ENCODE assay signal across 15 cellular contexts in genomic region chr3:9806688-9807589, GRCh38. TPM values are rescaled to one million over a fixed set of nuclear protein-coding genes. Genes with fewer than 3 reads are reported as not detected.
DNase-seq lines count a peak whose midpoint lies in the region; ATAC-seq, FAIRE-seq and TF ChIP-seq lines count a peak whose summit lies in the region.
"Had no signal": no experiment of that assay in that cellular context is flagged by ENCODE, and none has a peak within 500 bp of the region (broad histone marks: within the 10 kb centered on the region; RNA-seq: fewer than 3 reads in every experiment).

No MANE protein-coding gene starts in this region.

- in situ Hi-C loops in GM12878 (cut with MboI) = no loop called here

- ATAC-seq in GM12878 (no peak), GM21619 (IDR thresholded peaks at IDR 0.05; ENCODE audit: unreplicated experiment) (no peak)
- no peak for ATAC-seq in stimulated activated effector memory CD8-positive, alpha-beta T cell treated with anti-CD3 and anti-CD28 coated beads, Interleukin-12 subunit alpha, Interleukin-12 subunit beta, amount 100 ng/mL, for 72 hours

- H3K36me3 Mint-ChIP-seq in activated naive CD4-positive, alpha-beta T cell treated with anti-CD3 and anti-CD28 coated beads, Interleukin-2, amount 50 U/mL, for 24 hours = peaks cover 8% of the 10 kb centered on the region
- peaks cover 61% of the 10 kb centered on the region for H3K36me3 Mint-ChIP-seq in activated naive CD4-positive, alpha-beta T cell treated with anti-CD3 and anti-CD28 coated beads, Interleukin-2, amount 10 ng/mL, durations not matched to agents 7 days and 5 days
- H3K36me3 Mint-ChIP-seq in stimulated activated effector memory CD8-positive, alpha-beta T cell treated with anti-CD3 and anti-CD28 coated beads, Interleukin-12 subunit alpha, Interleukin-12 subunit beta, amount 100 ng/mL, for 72 hours = peaks cover 87% of the 10 kb centered on the region

- peaks cover 27 to 40% of the 10 kb centered on the region in 2 experiments for H3K36me3 ChIP-seq in GM12878 (ENCODE audit: control insufficient read depth in 2 of 2, insufficient read depth in 2 of 2, low read length in 1 of 2)
- H3K36me3 ChIP-seq: ovary had no signal

- H4K20me1 ChIP-seq in GM12878 (ENCODE audit: control insufficient read depth, insufficient read depth) = no peaks in the 10 kb centered on the region

- H3K27me3 Mint-ChIP-seq in activated naive CD4-positive, alpha-beta T cell treated with anti-CD3 and anti-CD28 coated beads, Interleukin-2, amount 50 U/mL, for 24 hours = no peaks in the 10 kb centered on the region
- H3K27me3 Mint-ChIP-seq in activated naive CD4-positive, alpha-beta T cell treated with anti-CD3 and anti-CD28 coated beads, Interleukin-2, amount 10 ng/mL, durations not matched to agents 7 days and 5 days = no peaks in the 10 kb centered on the region

- peak overlapping the region; percentile 46 for H3K27ac Mint-ChIP-seq in activated naive CD4-positive, alpha-beta T cell treated with anti-CD3 and anti-CD28 coated beads, Interleukin-2, amount 50 U/mL, for 24 hours
- no peak overlapping the region for H3K27ac Mint-ChIP-seq in activated naive CD4-positive, alpha-beta T cell treated with anti-CD3 and anti-CD28 coated beads, Interleukin-2, amount 10 ng/mL, durations not matched to agents 7 days and 5 days
- H3K27ac Mint-ChIP-seq in stimulated activated effector memory CD8-positive, alpha-beta T cell treated with anti-CD3 and anti-CD28 coated beads, Interleukin-12 subunit alpha, Interleukin-12 subunit beta, amount 100 ng/mL, for 72 hours = peak overlapping the region; percentile 96

- WGBS in GM12878 (ENCODE audit: insufficient coverage, insufficient replicate concordance, low lambda C conversion rate, missing lambda C conversion rate) = 82% methylated on average over 4 of the region's 7 CpGs

- no peak overlapping the region for H3K4me2 ChIP-seq in GM12878 (ENCODE audit: control insufficient read depth, insufficient read depth)

- no peak for TF ChIP-seq RAD21 in GM12878 (IDR thresholded peaks at IDR 0.05; ENCODE audit: insufficient read depth, low read depth, low read length)

- POLR2A ChIA-PET in GM12878 (lab: Charles Lee) = interaction anchor here (0.6 to 2.9 kb wide), 3 partner anchors 11 to 24 kb away, joined by 4 to 19 read pairs (median 9); partner anchors contain the start of genes ARPC4 and TADA3

- H3K4me1 Mint-ChIP-seq in activated naive CD4-positive, alpha-beta T cell treated with anti-CD3 and anti-CD28 coated beads, Interleukin-2, amount 50 U/mL, for 24 hours = peaks cover 45% of the 10 kb centered on the region
- H3K4me1 Mint-ChIP-seq in activated naive CD4-positive, alpha-beta T cell treated with anti-CD3 and anti-CD28 coated beads, Interleukin-2, amount 10 ng/mL, durations not matched to agents 7 days and 5 days = peaks cover 50% of the 10 kb centered on the region
- peaks cover 58% of the 10 kb centered on the region for H3K4me1 Mint-ChIP-seq in stimulated activated effector memory CD8-positive, alpha-beta T cell treated with anti-CD3 and anti-CD28 coated beads, Interleukin-12 subunit alpha, Interleukin-12 subunit beta, amount 100 ng/mL, for 72 hours

- no peak overlapping the region for H2AFZ ChIP-seq in GM12878 (ENCODE audit: control insufficient read depth, low read depth, low read length)

- TF ChIP-seq EP300 in GM12878 (IDR thresholded peaks at IDR 0.05; ENCODE audit: borderline replicate concordance in 1 of 2, control insufficient read depth in 1 of 2, low read depth in 2 of 2, low read length in 2 of 2) = no peak

- H3K4me3 Mint-ChIP-seq in activated naive CD4-positive, alpha-beta T cell treated with anti-CD3 and anti-CD28 coated beads, Interleukin-2, amount 50 U/mL, for 24 hours = no peak overlapping the region
- H3K4me3 Mint-ChIP-seq in activated naive CD4-positive, alpha-beta T cell treated with anti-CD3 and anti-CD28 coated beads, Interleukin-2, amount 10 ng/mL, durations not matched to agents 7 days and 5 days = no peak overlapping the region
- H3K4me3 Mint-ChIP-seq in stimulated activated effector memory CD8-positive, alpha-beta T cell treated with anti-CD3 and anti-CD28 coated beads, Interleukin-12 subunit alpha, Interleukin-12 subunit beta, amount 100 ng/mL, for 72 hours = no peak overlapping the region

- DNase-seq in activated naive CD4-positive, alpha-beta T cell treated with anti-CD3 and anti-CD28 coated beads, Interleukin-2, amount 10 ng/mL, durations not matched to agents 7 days and 5 days = no peak
- no peak for DNase-seq in GM12878 (ENCODE audit: low read depth, low spot score)
- no peak for DNase-seq in stimulated activated effector memory CD8-positive, alpha-beta T cell treated with anti-CD3 and anti-CD28 coated beads, Interleukin-12 subunit alpha, Interleukin-12 subunit beta, amount 100 ng/mL, for 72 hours (ENCODE audit: low spot score in 2 of 2)
- no peak for DNase-seq in stimulated activated CD4-positive, alpha-beta T cell treated with anti-CD3 and anti-CD28 coated beads, Interleukin-15, amount 100 ng/mL, for 24 hours
- DNase-seq: activated CD4-positive, alpha-beta T cell treated with anti-CD3 and anti-CD28 coated beads for 1 hour; activated effector memory CD4-positive, alpha-beta T cell treated with Interleukin-2 at 50 U/mL for 16 hours; DMS79 treated with DMSO at 0.1 percent for 48 hours; erythroblast; MG63; NCI-H2107; ovary; stimulated activated CD8-positive, alpha-beta memory T cell treated with anti-CD3 and anti-CD28 coated beads, Interleukin-4, amount 100 ng/mL, for 48 hours had no signal

- TF ChIP-seq CTCF in GM12878 (IDR thresholded peaks at IDR 0.05 in 2 of 3, conservative IDR thresholded peaks at IDR 0.05 in 1 of 3; ENCODE audit: control insufficient read depth in 2 of 3, extremely low read depth in 1 of 3, insufficient read depth in 1 of 3, low read depth in 3 of 3, low read length in 3 of 3) = no peak

- H3K9me3 ChIP-seq in GM12878 (replicated peaks; ENCODE audit: control insufficient read depth, insufficient read depth, low read length) = no peaks in the 10 kb centered on the region
- H3K9me3 ChIP-seq: MG63, ovary had no signal

- CTCF ChIA-PET in activated naive CD4-positive, alpha-beta T cell treated with anti-CD3 and anti-CD28 coated beads, Interleukin-2, amount 10 ng/mL, durations not matched to agents 7 days and 5 days (lab: Charles Lee) = interaction anchor here (0.7 to 1.2 kb wide), 2 partner anchors 25 to 26 kb away, joined by 3 read pairs; no protein-coding TSS in a partner anchor
- CTCF ChIA-PET in GM12878 (lab: Yijun Ruan, JAX) = interaction anchor here (1.0 kb wide), 1 partner anchor 14 kb away, joined by 3 read pairs; the partner anchor contains the start of gene ARPC4

- SMC1A ChIA-PET in GM12878 (lab: Charles Lee; ENCODE audit: uncharacterized antibody, unreplicated experiment) = interaction anchor here (1.0 to 1.1 kb wide), 3 partner anchors 12 to 54 kb away, joined by 3 to 7 read pairs (median 4); no protein-coding TSS in a partner anchor

- peaks cover 13% of the 10 kb centered on the region for H3K4me1 ChIP-seq in GM12878 (ENCODE audit: control insufficient read depth, insufficient read depth, low read length)

- no peaks in the 10 kb centered on the region for H3K27me3 ChIP-seq in GM12878 (replicated peaks in 1 of 2; ENCODE audit: control insufficient read depth in 2 of 2, insufficient read depth in 2 of 2, low read length in 1 of 2)
- H3K27me3 ChIP-seq: MG63, ovary had no signal

- H3K4me3 ChIP-seq in GM12878 = no peak overlapping the region
- H3K4me3 ChIP-seq: MG63, ovary had no signal

- H3K27ac ChIP-seq in GM12878 (ENCODE audit: control insufficient read depth, insufficient read depth) = no peak overlapping the region
- H3K27ac ChIP-seq: ovary had no signal

- TSS peak; percentile 54 for BruUV-seq in GM12878 (replicated peaks; lab: Mats Ljungman, UMichigan)

- FAIRE-seq in GM12878 (lab: Jason Lieb, UNC) = no peak
- FAIRE-seq: urothelium cell line had no signal

- H3K9me3 Mint-ChIP-seq in activated naive CD4-positive, alpha-beta T cell treated with anti-CD3 and anti-CD28 coated beads, Interleukin-2, amount 50 U/mL, for 24 hours = no peaks in the 10 kb centered on the region
- H3K9me3 Mint-ChIP-seq in activated naive CD4-positive, alpha-beta T cell treated with anti-CD3 and anti-CD28 coated beads, Interleukin-2, amount 10 ng/mL, durations not matched to agents 7 days and 5 days = no peaks in the 10 kb centered on the region
- no peaks in the 10 kb centered on the region for H3K9me3 Mint-ChIP-seq in stimulated activated effector memory CD8-positive, alpha-beta T cell treated with anti-CD3 and anti-CD28 coated beads, Interleukin-12 subunit alpha, Interleukin-12 subunit beta, amount 100 ng/mL, for 72 hours

- no peaks in the 10 kb centered on the region for H3K79me2 ChIP-seq in GM12878 (ENCODE audit: control insufficient read depth, insufficient read depth, low read length)

- RAD21 ChIA-PET in GM12878 (lab: Charles Lee; ENCODE audit: unreplicated experiment) = interaction anchor here (1.6 to 2.0 kb wide), 2 partner anchors 11 to 76 kb away, joined by 5 read pairs; partner anchors contain the start of gene BRPF1

- H3K9ac ChIP-seq in GM12878 (ENCODE audit: control insufficient read depth, insufficient read depth, low read length) = no peak overlapping the region

- intact Hi-C loops in GM12878 (cut with micrococcal nuclease; ENCODE audit: unreplicated experiment) = loop anchor here (5.0 kb wide), 1 partner anchor 75 kb away; the partner anchor contains the start of gene BRPF1

- no peak; the same call in 1 of the 2 replicates for TF ChIP-seq POLR2A in GM12878 (IDR thresholded peaks at IDR 0.05; ENCODE audit: low read depth, low read length)

RNA-seq across cellular contexts. Expression of gene TTLL3, which starts 3.1 kb away (rescaled TPM):
- total RNA-seq in GM12878 (2013; cell fraction: nucleolus; rRNA removed) = 275 and 305 TPM in 2 replicates
- total RNA-seq in GM12878 (2014; rRNA removed) = 19.9 and 22.3 TPM in 2 replicates
- 14.5 and 15.6 TPM in 2 replicates for total RNA-seq in GM12878 (2014; rRNA removed; fragmentation: Illumina TruSeq; extraction: Trizol)
- 30.4 and 36.1 TPM in 2 replicates for total RNA-seq in GM12878 (2021)
- polyA plus RNA-seq in GM12878 (2011; ENCODE audit: low read depth) = 39.0 TPM
- 33.8 and 45.3 TPM in 2 replicates for polyA plus RNA-seq in GM12878 (2011; rRNA removed)
- 54.6 and 61.0 TPM in 2 replicates for polyA plus RNA-seq in GM12878 (2011; cell fraction: cytosol; rRNA removed)
- polyA plus RNA-seq in GM12878 (2011; cell fraction: nucleus; rRNA removed) = 363 and 399 TPM in 2 replicates
- polyA plus RNA-seq in GM12878 (2012) = 50.9 and 55.6 TPM in 2 replicates
- polyA plus RNA-seq in GM12878 (2014; fragmentation: Illumina TruSeq; extraction: Trizol) = 30.1 and 30.7 TPM in 2 replicates
- 1 to 10 TPM; 4.2 to 6.8 TPM for polyA plus RNA-seq in GM12878 (2014; fragmentation: Nextera tagmentation; extraction: Ambion mirVana)
- polyA plus RNA-seq in GM12878 (2014; rRNA removed) = 49.3 and 51.3 TPM in 2 replicates
- polyA plus RNA-seq in GM12878 (2016; fragmentation: Nextera tagmentation; extraction: Ambion mirVana) = 10 to 100 TPM; 10.4 to 13.2 TPM
- polyA minus RNA-seq in GM12878 (2011; rRNA and poly(A)+ RNA removed) = 51.2 and 66.0 TPM in 2 replicates
- polyA minus RNA-seq in GM12878 (2011; cell fraction: cytosol; rRNA and poly(A)+ RNA removed) = 11.6 and 16.2 TPM in 2 replicates
- 52.8 and 85.3 TPM in 2 replicates for polyA minus RNA-seq in GM12878 (2011; cell fraction: nucleus; rRNA and poly(A)+ RNA removed)

RNA-seq across cellular contexts. Expression of gene ARPC4, which starts 14.1 kb away (rescaled TPM):
- total RNA-seq in GM12878 (2013; cell fraction: nucleolus; rRNA removed) = 176 and 182 TPM in 2 replicates
- total RNA-seq in GM12878 (2014; rRNA removed) (329 and 354 TPM in 2 replicates), GM12878 (2014; rRNA removed; fragmentation: Illumina TruSeq; extraction: Trizol) (243 and 257 TPM in 2 replicates), GM12878 (2021) (274 and 277 TPM in 2 replicates)
- polyA plus RNA-seq in GM12878 (2011; ENCODE audit: low read depth) = 159 TPM
- polyA plus RNA-seq in GM12878 (2011; rRNA removed) (177 and 192 TPM in 2 replicates), GM12878 (2014; fragmentation: Illumina TruSeq; extraction: Trizol) (260 and 266 TPM in 2 replicates), GM12878 (2014; fragmentation: Nextera tagmentation; extraction: Ambion mirVana) (10 to 100 TPM; 42.0 to 55.9 TPM), GM12878 (2014; rRNA removed) (293 and 302 TPM in 2 replicates), GM12878 (2016; fragmentation: Nextera tagmentation; extraction: Ambion mirVana) (100 to 1,000 TPM; 313 to 326 TPM)
- 168 and 237 TPM in 2 replicates for polyA plus RNA-seq in GM12878 (2011; cell fraction: cytosol; rRNA removed)
- 109 and 131 TPM in 2 replicates for polyA plus RNA-seq in GM12878 (2011; cell fraction: nucleus; rRNA removed)
- polyA plus RNA-seq in GM12878 (2012) = 206 and 224 TPM in 2 replicates
- polyA minus RNA-seq in GM12878 (2011; rRNA and poly(A)+ RNA removed) = 174 and 234 TPM in 2 replicates
- polyA minus RNA-seq in GM12878 (2011; cell fraction: cytosol; rRNA and poly(A)+ RNA removed) = 133 and 141 TPM in 2 replicates
- 58.4 and 99.3 TPM in 2 replicates for polyA minus RNA-seq in GM12878 (2011; cell fraction: nucleus; rRNA and poly(A)+ RNA removed)

RNA-seq across cellular contexts. Expression of gene TADA3, which starts 14.7 kb away (rescaled TPM):
- 15.3 and 16.4 TPM in 2 replicates for total RNA-seq in GM12878 (2013; cell fraction: nucleolus; rRNA removed)
- 61.6 and 71.2 TPM in 2 replicates for total RNA-seq in GM12878 (2014; rRNA removed)
- 38.2 and 41.2 TPM in 2 replicates for total RNA-seq in GM12878 (2014; rRNA removed; fragmentation: Illumina TruSeq; extraction: Trizol)
- 50.5 and 52.2 TPM in 2 replicates for total RNA-seq in GM12878 (2021)
- 16.9 TPM for polyA plus RNA-seq in GM12878 (2011; ENCODE audit: low read depth)
- polyA plus RNA-seq in GM12878 (2011; rRNA removed) = 19.6 and 33.6 TPM in 2 replicates
- 50.5 and 55.8 TPM in 2 replicates for polyA plus RNA-seq in GM12878 (2011; cell fraction: cytosol; rRNA removed)
- polyA plus RNA-seq in GM12878 (2011; cell fraction: nucleus; rRNA removed) = 33.5 and 35.2 TPM in 2 replicates
- polyA plus RNA-seq in GM12878 (2012) = 31.8 and 35.6 TPM in 2 replicates
- 26.0 and 49.8 TPM in 2 replicates for polyA plus RNA-seq in GM12878 (2014; fragmentation: Illumina TruSeq; extraction: Trizol)
- polyA plus RNA-seq in GM12878 (2014; fragmentation: Nextera tagmentation; extraction: Ambion mirVana) = 1 to 10 TPM; 2.6 to 9.0 TPM
- 55.7 and 63.4 TPM in 2 replicates for polyA plus RNA-seq in GM12878 (2014; rRNA removed)
- polyA plus RNA-seq in GM12878 (2016; fragmentation: Nextera tagmentation; extraction: Ambion mirVana) = 10 to 100 TPM; 64.7 to 71.0 TPM
- polyA minus RNA-seq in GM12878 (2011; rRNA and poly(A)+ RNA removed) = 17.2 and 38.1 TPM in 2 replicates
- polyA minus RNA-seq in GM12878 (2011; cell fraction: cytosol; rRNA and poly(A)+ RNA removed) = 17.3 and 17.9 TPM in 2 replicates
- 10.2 and 15.5 TPM in 2 replicates for polyA minus RNA-seq in GM12878 (2011; cell fraction: nucleus; rRNA and poly(A)+ RNA removed)

RNA-seq across cellular contexts. Expression of gene RPUSD3, which starts 36.9 kb away (rescaled TPM):
- 43.7 and 48.1 TPM in 2 replicates for total RNA-seq in GM12878 (2013; cell fraction: nucleolus; rRNA removed)
- total RNA-seq in GM12878 (2014; rRNA removed) (38.7 and 44.8 TPM in 2 replicates), GM12878 (2014; rRNA removed; fragmentation: Illumina TruSeq; extraction: Trizol) (26.9 and 28.9 TPM in 2 replicates), GM12878 (2021) (41.3 and 44.9 TPM in 2 replicates)
- polyA plus RNA-seq in GM12878 (2011; ENCODE audit: low read depth) = 17.4 TPM
- polyA plus RNA-seq in GM12878 (2011; rRNA removed) (17.6 and 48.0 TPM in 2 replicates), GM12878 (2014; fragmentation: Illumina TruSeq; extraction: Trizol) (23.2 and 33.8 TPM in 2 replicates), GM12878 (2014; fragmentation: Nextera tagmentation; extraction: Ambion mirVana) (10 to 100 TPM in 1 of 2 experiments, 1 to 10 TPM in 1; 6.4 to 13.6 TPM), GM12878 (2014; rRNA removed) (38.8 and 43.2 TPM in 2 replicates), GM12878 (2016; fragmentation: Nextera tagmentation; extraction: Ambion mirVana) (10 to 100 TPM; 68.9 to 72.9 TPM)
- 44.7 and 49.4 TPM in 2 replicates for polyA plus RNA-seq in GM12878 (2011; cell fraction: cytosol; rRNA removed)
- polyA plus RNA-seq in GM12878 (2011; cell fraction: nucleus; rRNA removed) = 51.8 and 64.3 TPM in 2 replicates
- polyA plus RNA-seq in GM12878 (2012) = 25.4 and 31.3 TPM in 2 replicates
- 32.4 and 38.2 TPM in 2 replicates for polyA minus RNA-seq in GM12878 (2011; rRNA and poly(A)+ RNA removed)
- 7.4 and 19.8 TPM in 2 replicates for polyA minus RNA-seq in GM12878 (2011; cell fraction: cytosol; rRNA and poly(A)+ RNA removed)
- 12.5 and 24.1 TPM in 2 replicates for polyA minus RNA-seq in GM12878 (2011; cell fraction: nucleus; rRNA and poly(A)+ RNA removed)

RNA-seq across cellular contexts. Expression of gene CAMK1, which starts 37.2 kb away (rescaled TPM):
- total RNA-seq in GM12878 (2013; cell fraction: nucleolus; rRNA removed) = not detected in 2 replicates
- 0.44 and 0.73 TPM in 2 replicates for total RNA-seq in GM12878 (2014; rRNA removed)
- 0.31 and 0.32 TPM in 2 replicates for total RNA-seq in GM12878 (2014; rRNA removed; fragmentation: Illumina TruSeq; extraction: Trizol)
- total RNA-seq in GM12878 (2021) = 0.61 and 0.64 TPM in 2 replicates
- polyA plus RNA-seq in GM12878 (2011; ENCODE audit: low read depth) = 0.79 TPM
- 0.16 and 0.24 TPM in 2 replicates for polyA plus RNA-seq in GM12878 (2011; rRNA removed)
- polyA plus RNA-seq in GM12878 (2011; cell fraction: cytosol; rRNA removed) = 0.48 and 0.67 TPM in 2 replicates
- polyA plus RNA-seq in GM12878 (2011; cell fraction: nucleus; rRNA removed) = 0.43 and 0.47 TPM in 2 replicates
- polyA plus RNA-seq in GM12878 (2012) = 1.0 and 1.6 TPM in 2 replicates
- 0.28 TPM in 1 of 2 replicates, not detected in the other for polyA plus RNA-seq in GM12878 (2014; fragmentation: Illumina TruSeq; extraction: Trizol)
- polyA plus RNA-seq in GM12878 (2014; fragmentation: Nextera tagmentation; extraction: Ambion mirVana) = not detected
- 0.18 and 0.37 TPM in 2 replicates for polyA plus RNA-seq in GM12878 (2014; rRNA removed)
- 1 to 10 TPM; 1.5 to 2.1 TPM for polyA plus RNA-seq in GM12878 (2016; fragmentation: Nextera tagmentation; extraction: Ambion mirVana)
- polyA minus RNA-seq in GM12878 (2011; rRNA and poly(A)+ RNA removed) = 0.37 and 0.67 TPM in 2 replicates
- not detected in 2 replicates for polyA minus RNA-seq in GM12878 (2011; cell fraction: cytosol; rRNA and poly(A)+ RNA removed)
- polyA minus RNA-seq in GM12878 (2011; cell fraction: nucleus; rRNA and poly(A)+ RNA removed) = 0.12 TPM in 1 of 2 replicates, not detected in the other
